Comparison of ENCODE assay signal across 18 cellular contexts in genomic region chr11:133732109-133732508, GRCh38.
"Had no signal": no experiment of that assay in that cellular context is flagged by ENCODE, and none has a peak within 500 bp of the region (broad histone marks: within the 10 kb centered on the region; RNA-seq: fewer than 3 reads in every experiment).

No MANE protein-coding gene starts in this region.

- H3K27ac Mint-ChIP-seq: dendritic cell treated with granulocyte-macrophage colony-stimulating factor and Interleukin-4, amounts not matched to agents 40 ng/mL and 50 ng/mL, for 4 days; naive thymus-derived CD8-positive, alpha-beta T cell; stimulated activated naive B cell treated with anti-CD40 and anti-IgM and Interleukin-4, amounts not matched to agents 10 μg/mL and 1 μg/mL and 100 μg/mL, for 72 hours had no signal

- H3K4me1 ChIP-seq: foreskin keratinocyte, testis, transverse colon had no signal

- H3K9me3 ChIP-seq: testis, transverse colon had no signal

- DNase-seq: cerebellar nuclear complex; erythroblast; foreskin keratinocyte; left colon; mammary epithelial cell; naive thymus-derived CD8-positive, alpha-beta T cell; posterior cingulate gyrus; right cardiac atrium; stimulated activated CD4-positive, alpha-beta T cell treated with anti-CD3 and anti-CD28 coated beads, Interleukin-15, amount 100 ng/mL, for 24 hours; stimulated activated CD4-positive, alpha-beta T cell treated with anti-CD3 and anti-CD28 coated beads, Interleukin-2, amount 100 ng/mL, for 24 hours; stimulated activated CD4-positive, alpha-beta T cell treated with anti-CD3 and anti-CD28 coated beads, Interleukin-4, amount 100 ng/mL, for 4 hours; stimulated activated naive B cell treated with anti-CD40 and anti-IgM and Interleukin-4, amounts not matched to agents 10 μg/mL and 1 μg/mL and 100 μg/mL, for 72 hours; stimulated activated naive CD8-positive, alpha-beta T cell treated with anti-CD3 and anti-CD28 coated beads, Interleukin-15, amount 100 ng/mL, for 72 hours; testis; transverse colon had no signal

- H3K4me3 ChIP-seq: hepatocyte, smooth muscle cell, testis, transverse colon had no signal

- H3K36me3 ChIP-seq: transverse colon had no signal

- H3K27me3 Mint-ChIP-seq: dendritic cell treated with granulocyte-macrophage colony-stimulating factor and Interleukin-4, amounts not matched to agents 40 ng/mL and 50 ng/mL, for 4 days; stimulated activated naive B cell treated with anti-CD40 and anti-IgM and Interleukin-4, amounts not matched to agents 10 μg/mL and 1 μg/mL and 100 μg/mL, for 72 hours had no signal

- ATAC-seq: foreskin keratinocyte; left colon; naive thymus-derived CD8-positive, alpha-beta T cell; right cardiac atrium; stimulated activated naive CD8-positive, alpha-beta T cell treated with anti-CD3 and anti-CD28 coated beads, Interleukin-15, amount 100 ng/mL, for 72 hours had no signal

- H3K27ac ChIP-seq: foreskin keratinocyte, hepatocyte, testis, transverse colon had no signal

- H3K36me3 Mint-ChIP-seq: naive thymus-derived CD8-positive, alpha-beta T cell; stimulated activated naive B cell treated with anti-CD40 and anti-IgM and Interleukin-4, amounts not matched to agents 10 μg/mL and 1 μg/mL and 100 μg/mL, for 72 hours had no signal

- H3K4me3 Mint-ChIP-seq: dendritic cell treated with granulocyte-macrophage colony-stimulating factor and Interleukin-4, amounts not matched to agents 40 ng/mL and 50 ng/mL, for 4 days; stimulated activated naive B cell treated with anti-CD40 and anti-IgM and Interleukin-4, amounts not matched to agents 10 μg/mL and 1 μg/mL and 100 μg/mL, for 72 hours; stimulated activated naive CD8-positive, alpha-beta T cell treated with anti-CD3 and anti-CD28 coated beads, Interleukin-15, amount 100 ng/mL, for 72 hours had no signal

- H3K4me1 Mint-ChIP-seq: naive thymus-derived CD8-positive, alpha-beta T cell; stimulated activated naive B cell treated with anti-CD40 and anti-IgM and Interleukin-4, amounts not matched to agents 10 μg/mL and 1 μg/mL and 100 μg/mL, for 72 hours; stimulated activated naive CD8-positive, alpha-beta T cell treated with anti-CD3 and anti-CD28 coated beads, Interleukin-15, amount 100 ng/mL, for 72 hours had no signal

- H3K27me3 ChIP-seq: foreskin keratinocyte, hepatocyte, testis, transverse colon had no signal

- H3K9me3 Mint-ChIP-seq: dendritic cell treated with granulocyte-macrophage colony-stimulating factor and Interleukin-4, amounts not matched to agents 40 ng/mL and 50 ng/mL, for 4 days; stimulated activated naive CD8-positive, alpha-beta T cell treated with anti-CD3 and anti-CD28 coated beads, Interleukin-15, amount 100 ng/mL, for 72 hours had no signal
